9 cellular contexts compared by ENCODE assay signal in the genomic region with DNA sequence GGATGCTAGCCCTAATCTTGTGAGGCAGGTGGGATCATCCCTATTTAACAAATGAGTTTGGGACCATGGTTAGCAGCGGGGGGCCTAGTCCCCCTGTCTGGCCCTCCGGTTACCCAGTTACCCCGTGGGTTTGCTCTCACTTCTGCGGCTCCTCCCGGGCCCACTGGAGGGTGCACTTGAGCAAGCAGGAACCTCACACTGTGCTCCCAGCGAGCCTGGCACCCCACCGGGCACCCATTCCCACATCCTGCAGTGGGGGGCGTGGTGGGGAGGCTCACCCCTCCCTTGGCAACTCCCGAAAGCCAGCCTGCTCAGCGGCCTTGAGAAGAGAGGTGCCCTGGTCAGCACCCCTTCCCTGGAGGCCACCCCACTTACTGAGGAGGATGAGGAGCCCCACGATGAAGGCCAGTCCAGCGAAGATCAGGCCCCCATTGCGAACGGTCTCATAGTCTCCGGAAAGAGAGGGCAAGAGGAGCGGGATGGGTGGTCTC. TPM values are rescaled to one million over a fixed set of nuclear protein-coding genes. Genes with fewer than 3 reads are reported as not detected.
A peak's percentile ranks its signal among the peaks of the same experiment; 100 is the strongest.
DNase-seq lines count a peak whose midpoint lies in the region; ATAC-seq, FAIRE-seq and TF ChIP-seq lines count a peak whose summit lies in the region.
"Had no signal": no experiment of that assay in that cellular context is flagged by ENCODE, and none has a peak within 500 bp of the region (broad histone marks: within the 10 kb centered on the region; RNA-seq: fewer than 3 reads in every experiment).

No MANE protein-coding gene starts in this region.

- H3K9me1 ChIP-seq in endothelial cell of umbilical vein (replicated peaks; ENCODE audit: control insufficient read depth, extremely low read depth, insufficient read depth, low read length), result no peaks in the 10 kb centered on the region

- H3K4me3 Mint-ChIP-seq in CD4-positive, alpha-beta memory T cell, result no peak overlapping the region
- peak overlapping the region; percentile 41 for H3K4me3 Mint-ChIP-seq in activated CD4-positive, alpha-beta T cell treated with anti-CD3 and anti-CD28 coated beads, Interleukin-2, amount 10 ng/mL, durations not matched to agents 24 days and 14 days
- no peak overlapping the region for H3K4me3 Mint-ChIP-seq in progenitor cell of endocrine pancreas (ENCODE audit: low read depth)
- H3K4me3 Mint-ChIP-seq in activated T-helper 2 cell treated with anti-CD3 and anti-CD28 coated beads, Interferon-gamma antibody, Interleukin-2, Interleukin-4, amounts not matched to agents 10 μg/mL and 5 μg/mL and 100 μg/mL, durations not matched to agents 14 hours and 24 hours and 36 hours (ENCODE audit: low read depth), result no peak overlapping the region
- H3K4me3 Mint-ChIP-seq: IgD-negative memory B cell had no signal

- TF ChIP-seq POLR2A in endothelial cell of umbilical vein (IDR thresholded peaks at IDR 0.05; ENCODE audit: low read depth, low read length), result no peak

- peak; percentile 57 for TF ChIP-seq CTCF in HL-60 (IDR thresholded peaks at IDR 0.05; ENCODE audit: insufficient read depth, low read length)
- peak; percentile 37 to 83 for TF ChIP-seq CTCF in endothelial cell of umbilical vein (IDR thresholded peaks at IDR 0.05; ENCODE audit: extremely low read depth in 1 of 2, insufficient read depth in 1 of 2, low read depth in 1 of 2, low read length in 2 of 2)
- peak; percentile 69 for TF ChIP-seq CTCF in progenitor cell of endocrine pancreas (IDR thresholded peaks at IDR 0.05; ENCODE audit: unreplicated experiment)

- H2AFZ ChIP-seq in endothelial cell of umbilical vein (ENCODE audit: low read depth, low read length), result no peak overlapping the region

- no TSS peak for BruUV-seq in endothelial cell of umbilical vein (replicated peaks; lab: Mats Ljungman, UMichigan)

- POLR2A ChIA-PET in CD4-positive, alpha-beta memory T cell (lab: Charles Lee; ENCODE audit: partially characterized antibody), result interaction anchor here (1.7 to 3.0 kb wide), 5 partner anchors 14 to 231 kb away, joined by 5 to 21 read pairs (median 6); no protein-coding TSS in a partner anchor
- POLR2A ChIA-PET in endothelial cell of umbilical vein (lab: Charles Lee), result no interaction called here

- peak in 3 of 5 donors; percentile 34 to 43 (median 43) for DNase-seq in CD4-positive, alpha-beta memory T cell
- DNase-seq in HL-60 (ENCODE audit: low read depth in 1 of 2, low spot score in 1 of 2) (peak in 1 of 2 experiments; percentile 36), endothelial cell of umbilical vein (ENCODE audit: low read depth, low spot score) (no peak), progenitor cell of endocrine pancreas (ENCODE audit: low spot score, unreplicated experiment) (no peak), NOMO-1 (lab: John Stamatoyannopoulos, UW; ENCODE audit: unreplicated experiment in 2 of 2) (no peak)
- DNase-seq in activated CD4-positive, alpha-beta T cell treated with anti-CD3 and anti-CD28 coated beads, Interleukin-2, amount 10 ng/mL, durations not matched to agents 24 days and 14 days, result peak; percentile 86
- DNase-seq in activated T-helper 2 cell treated with anti-CD3 and anti-CD28 coated beads, Interferon-gamma antibody, Interleukin-2, Interleukin-4, amounts not matched to agents 10 μg/mL and 5 μg/mL and 100 μg/mL, durations not matched to agents 14 hours and 24 hours and 36 hours (ENCODE audit: low spot score), result no peak

- H4K20me1 ChIP-seq in endothelial cell of umbilical vein (replicated peaks; ENCODE audit: control insufficient read depth, extremely low read depth, insufficient read depth, low read length), result no peaks in the 10 kb centered on the region

- peaks cover 21 to 62% (median 37%) of the 10 kb centered on the region in 4 donors for H3K4me1 Mint-ChIP-seq in CD4-positive, alpha-beta memory T cell
- H3K4me1 Mint-ChIP-seq in activated CD4-positive, alpha-beta T cell treated with anti-CD3 and anti-CD28 coated beads, Interleukin-2, amount 10 ng/mL, durations not matched to agents 24 days and 14 days, result peaks cover 60% of the 10 kb centered on the region
- peaks cover 41% of the 10 kb centered on the region for H3K4me1 Mint-ChIP-seq in progenitor cell of endocrine pancreas (ENCODE audit: low read depth)
- H3K4me1 Mint-ChIP-seq in activated T-helper 2 cell treated with anti-CD3 and anti-CD28 coated beads, Interferon-gamma antibody, Interleukin-2, Interleukin-4, amounts not matched to agents 10 μg/mL and 5 μg/mL and 100 μg/mL, durations not matched to agents 14 hours and 24 hours and 36 hours (ENCODE audit: low read depth), result peaks cover 39% of the 10 kb centered on the region

- H3K4me2 ChIP-seq in endothelial cell of umbilical vein (ENCODE audit: insufficient read depth, low read length), result no peak overlapping the region

- no peaks in the 10 kb centered on the region for H3K27me3 Mint-ChIP-seq in CD4-positive, alpha-beta memory T cell
- peaks cover 2% of the 10 kb centered on the region for H3K27me3 Mint-ChIP-seq in activated CD4-positive, alpha-beta T cell treated with anti-CD3 and anti-CD28 coated beads, Interleukin-2, amount 10 ng/mL, durations not matched to agents 24 days and 14 days
- peaks cover 7% of the 10 kb centered on the region for H3K27me3 Mint-ChIP-seq in progenitor cell of endocrine pancreas
- H3K27me3 Mint-ChIP-seq in activated T-helper 2 cell treated with anti-CD3 and anti-CD28 coated beads, Interferon-gamma antibody, Interleukin-2, Interleukin-4, amounts not matched to agents 10 μg/mL and 5 μg/mL and 100 μg/mL, durations not matched to agents 14 hours and 24 hours and 36 hours (ENCODE audit: low read depth), result no peaks in the 10 kb centered on the region

- dilution Hi-C loops in endothelial cell of umbilical vein (cut with MboI; ENCODE audit: extremely low pct_ligation_motif_present, low sequenced_read_pairs), result no loop called here

- intact Hi-C loops in CD4-positive, alpha-beta memory T cell (cut with micrococcal nuclease), result no loop called here
- intact Hi-C loops in activated CD4-positive, alpha-beta T cell treated with anti-CD3 and anti-CD28 coated beads, Interleukin-2, amount 10 ng/mL, durations not matched to agents 24 days and 14 days (cut with micrococcal nuclease), result no loop called here
- intact Hi-C loops in endothelial cell of umbilical vein (cut with micrococcal nuclease), result no loop called here
- intact Hi-C loops in activated T-helper 2 cell treated with anti-CD3 and anti-CD28 coated beads, Interferon-gamma antibody, Interleukin-2, Interleukin-4, amounts not matched to agents 10 μg/mL and 5 μg/mL and 100 μg/mL, durations not matched to agents 14 hours and 24 hours and 36 hours (cut with micrococcal nuclease), result loop anchor here (2.0 kb wide), 1 partner anchor 231 kb away; no protein-coding TSS in a partner anchor

- no peak overlapping the region for H3K9ac ChIP-seq in endothelial cell of umbilical vein (replicated peaks; ENCODE audit: extremely low read depth, insufficient read depth, low read length)

- H3K36me3 Mint-ChIP-seq in CD4-positive, alpha-beta memory T cell, result no peaks in the 10 kb centered on the region
- H3K36me3 Mint-ChIP-seq in activated CD4-positive, alpha-beta T cell treated with anti-CD3 and anti-CD28 coated beads, Interleukin-2, amount 10 ng/mL, durations not matched to agents 24 days and 14 days (ENCODE audit: low read depth), result peaks cover 4% of the 10 kb centered on the region
- no peaks in the 10 kb centered on the region for H3K36me3 Mint-ChIP-seq in progenitor cell of endocrine pancreas (ENCODE audit: insufficient read depth)
- H3K36me3 Mint-ChIP-seq in activated T-helper 2 cell treated with anti-CD3 and anti-CD28 coated beads, Interferon-gamma antibody, Interleukin-2, Interleukin-4, amounts not matched to agents 10 μg/mL and 5 μg/mL and 100 μg/mL, durations not matched to agents 14 hours and 24 hours and 36 hours (ENCODE audit: low read depth), result no peaks in the 10 kb centered on the region
- H3K36me3 Mint-ChIP-seq: IgD-negative memory B cell had no signal

- peaks cover 40% of the 10 kb centered on the region for H3K4me1 ChIP-seq in CD4-positive, alpha-beta memory T cell (ENCODE audit: insufficient read depth, low read length)
- peaks cover 39% of the 10 kb centered on the region for H3K4me1 ChIP-seq in endothelial cell of umbilical vein (ENCODE audit: control insufficient read depth, extremely low read depth, insufficient read depth, low read length)

- no peaks in the 10 kb centered on the region for H3K27me3 ChIP-seq in CD4-positive, alpha-beta memory T cell (ENCODE audit: insufficient read depth, low read length)
- H3K27me3 ChIP-seq in HL-60 (ENCODE audit: insufficient read depth, poor library complexity, severe bottlenecking), result no peaks in the 10 kb centered on the region
- H3K27me3 ChIP-seq in endothelial cell of umbilical vein (ENCODE audit: control insufficient read depth in 2 of 2, insufficient read depth in 2 of 2, low read length in 2 of 2), result no peaks in the 10 kb centered on the region

- no peaks in the 10 kb centered on the region for H3K9me3 Mint-ChIP-seq in CD4-positive, alpha-beta memory T cell
- H3K9me3 Mint-ChIP-seq in activated CD4-positive, alpha-beta T cell treated with anti-CD3 and anti-CD28 coated beads, Interleukin-2, amount 10 ng/mL, durations not matched to agents 24 days and 14 days, result no peaks in the 10 kb centered on the region
- no peaks in the 10 kb centered on the region for H3K9me3 Mint-ChIP-seq in progenitor cell of endocrine pancreas (ENCODE audit: low read depth)
- H3K9me3 Mint-ChIP-seq in activated T-helper 2 cell treated with anti-CD3 and anti-CD28 coated beads, Interferon-gamma antibody, Interleukin-2, Interleukin-4, amounts not matched to agents 10 μg/mL and 5 μg/mL and 100 μg/mL, durations not matched to agents 14 hours and 24 hours and 36 hours, result no peaks in the 10 kb centered on the region
- H3K9me3 Mint-ChIP-seq: IgD-negative memory B cell had no signal

- H3K27ac ChIP-seq in CD4-positive, alpha-beta memory T cell (ENCODE audit: low read depth, low read length), result no peak overlapping the region
- H3K27ac ChIP-seq in HL-60 (replicated peaks), result no peak overlapping the region
- H3K27ac ChIP-seq in endothelial cell of umbilical vein (ENCODE audit: insufficient read depth, low read depth, low read length), result no peak overlapping the region

- peak overlapping the region in 3 of 7 donors; percentile 41 to 61 (median 42) for H3K27ac Mint-ChIP-seq in CD4-positive, alpha-beta memory T cell
- peak overlapping the region; percentile 67 for H3K27ac Mint-ChIP-seq in activated CD4-positive, alpha-beta T cell treated with anti-CD3 and anti-CD28 coated beads, Interleukin-2, amount 10 ng/mL, durations not matched to agents 24 days and 14 days
- peak overlapping the region; percentile 39 for H3K27ac Mint-ChIP-seq in progenitor cell of endocrine pancreas
- no peak overlapping the region for H3K27ac Mint-ChIP-seq in activated T-helper 2 cell treated with anti-CD3 and anti-CD28 coated beads, Interferon-gamma antibody, Interleukin-2, Interleukin-4, amounts not matched to agents 10 μg/mL and 5 μg/mL and 100 μg/mL, durations not matched to agents 14 hours and 24 hours and 36 hours
- H3K27ac Mint-ChIP-seq: IgD-negative memory B cell had no signal

- no peaks in the 10 kb centered on the region for H3K36me3 ChIP-seq in CD4-positive, alpha-beta memory T cell (ENCODE audit: insufficient read depth, low read length)
- no peaks in the 10 kb centered on the region for H3K36me3 ChIP-seq in endothelial cell of umbilical vein (ENCODE audit: control insufficient read depth in 2 of 2, extremely low read depth in 1 of 2, insufficient read depth in 2 of 2, low read length in 2 of 2)

- no peaks in the 10 kb centered on the region for H3K79me2 ChIP-seq in endothelial cell of umbilical vein (ENCODE audit: control insufficient read depth, insufficient read depth, low read length)

- no peak overlapping the region for H3K4me3 ChIP-seq in CD4-positive, alpha-beta memory T cell (ENCODE audit: low read length in 2 of 2)
- no peak overlapping the region for H3K4me3 ChIP-seq in HL-60 (replicated peaks; ENCODE audit: insufficient read depth, low read length)
- no peak overlapping the region for H3K4me3 ChIP-seq in endothelial cell of umbilical vein (replicated peaks in 1 of 3; ENCODE audit: insufficient read depth in 1 of 3, low read depth in 1 of 3, low read length in 3 of 3)

- FAIRE-seq in endothelial cell of umbilical vein (lab: Jason Lieb, UNC), result no peak

- no peak for ATAC-seq in HG02588 (IDR thresholded peaks at IDR 0.05; ENCODE audit: unreplicated experiment)

- CTCF ChIA-PET in CD4-positive, alpha-beta memory T cell (lab: Charles Lee; ENCODE audit: partially characterized antibody), result interaction anchor here (0.6 to 16.1 kb wide), 8 partner anchors 18 to 499 kb away, joined by 3 to 440 read pairs (median 10); no protein-coding TSS in a partner anchor
- CTCF ChIA-PET in endothelial cell of umbilical vein (lab: Charles Lee), result interaction anchor here (4.5 to 12.2 kb wide), 3 partner anchors 14 to 231 kb away, joined by 40 to 520 read pairs (median 182); no protein-coding TSS in a partner anchor

- H3K9me3 ChIP-seq in CD4-positive, alpha-beta memory T cell (ENCODE audit: control insufficient read depth in 1 of 2, low read length in 2 of 2), result no peaks in the 10 kb centered on the region
- no peaks in the 10 kb centered on the region for H3K9me3 ChIP-seq in endothelial cell of umbilical vein (replicated peaks; ENCODE audit: control insufficient read depth, insufficient read depth, low read length)

RNA-seq across cellular contexts. Expression of gene FXYD2, which starts 2.5 kb away (rescaled TPM):
- total RNA-seq in CD4-positive, alpha-beta memory T cell, result 10 to 100 TPM in 1 of 2 experiments, 1 to 10 TPM in 1; 9.3 to 10.5 TPM
- 1 to 10 TPM; 3.5 to 7.1 TPM for polyA plus RNA-seq in CD4-positive, alpha-beta memory T cell
- 1.1 and 1.9 TPM in 2 replicates for total RNA-seq in activated CD4-positive, alpha-beta T cell treated with anti-CD3 and anti-CD28 coated beads, Interleukin-2, amount 10 ng/mL, durations not matched to agents 24 days and 14 days
- total RNA-seq in endothelial cell of umbilical vein (0.72 and 1.8 TPM in 2 replicates), progenitor cell of endocrine pancreas (7.4 and 7.7 TPM in 2 replicates)
- polyA plus RNA-seq in endothelial cell of umbilical vein, result 0.99 and 1.9 TPM in 2 replicates
- 1.1 TPM in 2 replicates for polyA plus RNA-seq in endothelial cell of umbilical vein (2011; cell fraction: cytosol; rRNA removed)
- 0.24 and 0.48 TPM in 2 replicates for polyA plus RNA-seq in endothelial cell of umbilical vein (2011; cell fraction: nucleus; rRNA removed)
- 1.3 and 1.7 TPM in 2 replicates for polyA plus RNA-seq in endothelial cell of umbilical vein (2012)
- 0.58 and 1.1 TPM in 2 replicates for polyA minus RNA-seq in endothelial cell of umbilical vein
- not detected for polyA minus RNA-seq in endothelial cell of umbilical vein (2011; cell fraction: cytosol; rRNA and poly(A)+ RNA removed)
- 1.1 TPM in 1 of 2 replicates, not detected in the other for polyA minus RNA-seq in endothelial cell of umbilical vein (2011; cell fraction: nucleus; rRNA and poly(A)+ RNA removed)
- total RNA-seq in activated T-helper 2 cell treated with anti-CD3 and anti-CD28 coated beads, Interferon-gamma antibody, Interleukin-2, Interleukin-4, amounts not matched to agents 10 μg/mL and 5 μg/mL and 100 μg/mL, durations not matched to agents 14 hours and 24 hours and 36 hours, result 0.48 and 0.51 TPM in 2 replicates
- polyA plus RNA-seq: IgD-negative memory B cell had no signal

RNA-seq across cellular contexts. Expression of gene DSCAML1, which starts 25.1 kb away (rescaled TPM):
- total RNA-seq in CD4-positive, alpha-beta memory T cell, result 1 to 10 TPM in 1 of 2 experiments, under 1 TPM in 1; 1.00 to 1.0 TPM
- polyA plus RNA-seq in CD4-positive, alpha-beta memory T cell, result not detected
- 0.02 TPM in 1 of 2 replicates, not detected in the other for total RNA-seq in activated CD4-positive, alpha-beta T cell treated with anti-CD3 and anti-CD28 coated beads, Interleukin-2, amount 10 ng/mL, durations not matched to agents 24 days and 14 days
- total RNA-seq in endothelial cell of umbilical vein, result not detected in 2 replicates
- not detected in 2 replicates for polyA plus RNA-seq in endothelial cell of umbilical vein
- not detected in 2 replicates for polyA plus RNA-seq in endothelial cell of umbilical vein (2011; cell fraction: cytosol; rRNA removed)
- not detected in 2 replicates for polyA plus RNA-seq in endothelial cell of umbilical vein (2011; cell fraction: nucleus; rRNA removed)
- not detected in 2 replicates for polyA plus RNA-seq in endothelial cell of umbilical vein (2012)
- polyA minus RNA-seq in endothelial cell of umbilical vein, result not detected in 2 replicates
- polyA minus RNA-seq in endothelial cell of umbilical vein (2011; cell fraction: cytosol; rRNA and poly(A)+ RNA removed), result not detected
- polyA minus RNA-seq in endothelial cell of umbilical vein (2011; cell fraction: nucleus; rRNA and poly(A)+ RNA removed), result not detected in 2 replicates
- 2.1 and 2.7 TPM in 2 replicates for total RNA-seq in progenitor cell of endocrine pancreas
- not detected in 2 replicates for total RNA-seq in activated T-helper 2 cell treated with anti-CD3 and anti-CD28 coated beads, Interferon-gamma antibody, Interleukin-2, Interleukin-4, amounts not matched to agents 10 μg/mL and 5 μg/mL and 100 μg/mL, durations not matched to agents 14 hours and 24 hours and 36 hours
- polyA plus RNA-seq: IgD-negative memory B cell had no signal

RNA-seq across cellular contexts. Expression of gene FXYD6, which starts 54.4 kb away (rescaled TPM):
- total RNA-seq in CD4-positive, alpha-beta memory T cell, result not detected
- polyA plus RNA-seq in CD4-positive, alpha-beta memory T cell, result under 1 TPM in 1 of 2 donors, not detected in 1; 0.15 TPM
- not detected in 2 replicates for total RNA-seq in activated CD4-positive, alpha-beta T cell treated with anti-CD3 and anti-CD28 coated beads, Interleukin-2, amount 10 ng/mL, durations not matched to agents 24 days and 14 days
- 1.9 and 8.7 TPM in 2 replicates for total RNA-seq in endothelial cell of umbilical vein
- 1.4 and 2.0 TPM in 2 replicates for polyA plus RNA-seq in endothelial cell of umbilical vein
- 1.5 and 2.0 TPM in 2 replicates for polyA plus RNA-seq in endothelial cell of umbilical vein (2011; cell fraction: cytosol; rRNA removed)
- 0.85 and 1.0 TPM in 2 replicates for polyA plus RNA-seq in endothelial cell of umbilical vein (2011; cell fraction: nucleus; rRNA removed)
- polyA plus RNA-seq in endothelial cell of umbilical vein (2012), result 0.78 TPM in 1 of 2 replicates, not detected in the other
- 0.68 and 1.2 TPM in 2 replicates for polyA minus RNA-seq in endothelial cell of umbilical vein
- not detected for polyA minus RNA-seq in endothelial cell of umbilical vein (2011; cell fraction: cytosol; rRNA and poly(A)+ RNA removed)
- polyA minus RNA-seq in endothelial cell of umbilical vein (2011; cell fraction: nucleus; rRNA and poly(A)+ RNA removed), result 0.24 TPM in 2 replicates
- 26.1 and 28.5 TPM in 2 replicates for total RNA-seq in progenitor cell of endocrine pancreas
- 0.11 and 0.18 TPM in 2 replicates for total RNA-seq in activated T-helper 2 cell treated with anti-CD3 and anti-CD28 coated beads, Interferon-gamma antibody, Interleukin-2, Interleukin-4, amounts not matched to agents 10 μg/mL and 5 μg/mL and 100 μg/mL, durations not matched to agents 14 hours and 24 hours and 36 hours
- polyA plus RNA-seq: IgD-negative memory B cell had no signal

Comparison
In these comparisons a context has a peak if more than half of its experiments do, and no peak if none do; other contexts are left out.
1. DNase-seq: peak in CD4-positive, alpha-beta memory T cell (3 of 5) and activated CD4-positive, alpha-beta T cell treated with anti-CD3 and anti-CD28 coated beads, Interleukin-2, amount 10 ng/mL, durations not matched to agents 24 days and 14 days (single experiment); none in endothelial cell of umbilical vein (single experiment), progenitor cell of endocrine pancreas (single experiment), NOMO-1 (0 of 2) and activated T-helper 2 cell treated with anti-CD3 and anti-CD28 coated beads, Interferon-gamma antibody, Interleukin-2, Interleukin-4, amounts not matched to agents 10 μg/mL and 5 μg/mL and 100 μg/mL, durations not matched to agents 14 hours and 24 hours and 36 hours (single experiment).
2. Peak in every context shown above with its lines, with median percentiles within 50 percentile points of each other: CTCF ChIP-seq.